Comparison of ENCODE assay signal across 27 cellular contexts in genomic region chr16:80403871-80404270, GRCh38.
"Had no signal": no experiment of that assay in that cellular context is flagged by ENCODE, and none has a peak within 500 bp of the region (broad histone marks: within the 10 kb centered on the region; RNA-seq: fewer than 3 reads in every experiment).

No MANE protein-coding gene starts in this region.

- H3K9me3 Mint-ChIP-seq: memory B cell; naive thymus-derived CD8-positive, alpha-beta T cell; neural progenitor cell; stimulated activated memory B cell treated with anti-CD40 and anti-IgM and Interleukin-4, amounts not matched to agents 10 μg/mL and 1 μg/mL and 100 μg/mL, for 72 hours; stimulated activated naive CD8-positive, alpha-beta T cell treated with anti-CD3 and anti-CD28 coated beads, Interleukin-15, amount 100 ng/mL, for 72 hours had no signal

- H3K36me3 Mint-ChIP-seq: immature natural killer cell; memory B cell; naive thymus-derived CD8-positive, alpha-beta T cell; neural progenitor cell; stimulated activated memory B cell treated with anti-CD40 and anti-IgM and Interleukin-4, amounts not matched to agents 10 μg/mL and 1 μg/mL and 100 μg/mL, for 72 hours had no signal

- DNase-seq: glutamatergic neuron; heart left ventricle; immature natural killer cell; kidney; left colon; left ventricle myocardium inferior; midbrain; naive thymus-derived CD8-positive, alpha-beta T cell; nephron progenitor cell; occipital lobe; ovary; posterior cingulate gyrus; retina; right cardiac atrium; sigmoid colon; small intestine; stimulated activated CD4-positive, alpha-beta T cell treated with anti-CD3 and anti-CD28 coated beads, Interleukin-1b, Interleukin-23, amount 100 ng/mL, for 48 hours; stimulated activated CD4-positive, alpha-beta T cell treated with anti-CD3 and anti-CD28 coated beads, Interleukin-2, amount 100 ng/mL, for 48 hours; stimulated activated CD4-positive, alpha-beta T cell treated with anti-CD3 and anti-CD28 coated beads, Interleukin-4, amount 100 ng/mL, for 4 hours; stimulated activated CD8-positive, alpha-beta memory T cell treated with anti-CD3 and anti-CD28 coated beads, Interleukin-4, amount 100 ng/mL, for 48 hours; stimulated activated naive CD4-positive, alpha-beta T cell treated with Interleukin-2 at 50 U/mL for 16 hours; stimulated activated naive CD8-positive, alpha-beta T cell treated with anti-CD3 and anti-CD28 coated beads, Interleukin-15, amount 100 ng/mL, for 72 hours; substantia nigra; upper lobe of left lung had no signal

- ATAC-seq: heart left ventricle; left colon; naive thymus-derived CD8-positive, alpha-beta T cell; right cardiac atrium; stimulated activated memory B cell treated with anti-CD40 and anti-IgM and Interleukin-4, amounts not matched to agents 10 μg/mL and 1 μg/mL and 100 μg/mL, for 72 hours; stimulated activated naive CD8-positive, alpha-beta T cell treated with anti-CD3 and anti-CD28 coated beads, Interleukin-15, amount 100 ng/mL, for 72 hours had no signal

- H3K4me3 Mint-ChIP-seq: immature natural killer cell; memory B cell; naive thymus-derived CD8-positive, alpha-beta T cell; nephron progenitor cell; neural progenitor cell; stimulated activated memory B cell treated with anti-CD40 and anti-IgM and Interleukin-4, amounts not matched to agents 10 μg/mL and 1 μg/mL and 100 μg/mL, for 72 hours; stimulated activated naive CD8-positive, alpha-beta T cell treated with anti-CD3 and anti-CD28 coated beads, Interleukin-15, amount 100 ng/mL, for 72 hours had no signal

- H3K27ac Mint-ChIP-seq: immature natural killer cell; memory B cell; naive thymus-derived CD8-positive, alpha-beta T cell; nephron progenitor cell; neural progenitor cell; stimulated activated memory B cell treated with anti-CD40 and anti-IgM and Interleukin-4, amounts not matched to agents 10 μg/mL and 1 μg/mL and 100 μg/mL, for 72 hours; stimulated activated naive CD8-positive, alpha-beta T cell treated with anti-CD3 and anti-CD28 coated beads, Interleukin-15, amount 100 ng/mL, for 72 hours had no signal

- H3K4me1 Mint-ChIP-seq: immature natural killer cell; memory B cell; naive thymus-derived CD8-positive, alpha-beta T cell; stimulated activated memory B cell treated with anti-CD40 and anti-IgM and Interleukin-4, amounts not matched to agents 10 μg/mL and 1 μg/mL and 100 μg/mL, for 72 hours; stimulated activated naive CD8-positive, alpha-beta T cell treated with anti-CD3 and anti-CD28 coated beads, Interleukin-15, amount 100 ng/mL, for 72 hours had no signal
